ENCODE assay signal across 8 cellular contexts in genomic region chr5:147391781-147392180, GRCh38.
A peak's percentile ranks its signal among the peaks of the same experiment; 100 is the strongest.
DNase-seq lines count a peak whose midpoint lies in the region; ATAC-seq and TF ChIP-seq lines count a peak whose summit lies in the region.

No MANE protein-coding gene starts in this region.

- ATAC-seq in GM19455 (IDR thresholded peaks at IDR 0.05; ENCODE audit: unreplicated experiment) (peak; percentile 94), HG03378 (IDR thresholded peaks at IDR 0.05; ENCODE audit: unreplicated experiment) (peak; percentile 91)
- no peak for ATAC-seq in CD4-positive, alpha-beta T cell (ENCODE audit: poor library complexity)

- DNase-seq in DMS53 treated with DMSO at 0.1 percent for 48 hours (lab: John Stamatoyannopoulos, UW; ENCODE audit: unreplicated experiment) (peak; percentile 30), RPMI8226 (peak; percentile 46), fibroblast of the conjunctiva (ENCODE audit: low read depth) (peak; percentile 47), prostate gland (ENCODE audit: low spot score) (no peak), mesenteric fat pad (ENCODE audit: low spot score) (no peak)
- DNase-seq in CD4-positive, alpha-beta T cell, result no peak

- H3K9me3 Mint-ChIP-seq in CD4-positive, alpha-beta T cell, result no peaks in the 10 kb centered on the region

- WGBS in prostate gland, result 68% methylated on average over 5 of the region's 5 CpGs

- H3K4me1 Mint-ChIP-seq in CD4-positive, alpha-beta T cell (ENCODE audit: low read depth), result no peaks in the 10 kb centered on the region

- no peak overlapping the region for H3K4me3 ChIP-seq in prostate gland

- H3K4me3 Mint-ChIP-seq in CD4-positive, alpha-beta T cell, result no peak overlapping the region

- intact Hi-C loops in prostate gland (cut with DNase I), result loop anchor here (5.0 kb wide), 1 partner anchor 166 kb away; no protein-coding TSS in a partner anchor
- intact Hi-C loops in CD4-positive, alpha-beta T cell (cut with DNase I, micrococcal nuclease), result no loop called here

- POLR2A ChIA-PET in CD4-positive, alpha-beta T cell (lab: Charles Lee), result no interaction called here

- H3K27me3 Mint-ChIP-seq in CD4-positive, alpha-beta T cell, result peaks cover 30% of the 10 kb centered on the region

- no peaks in the 10 kb centered on the region for H3K27me3 ChIP-seq in prostate gland (replicated peaks; ENCODE audit: insufficient read depth)
- no peaks in the 10 kb centered on the region for H3K27me3 ChIP-seq in CD4-positive, alpha-beta T cell (ENCODE audit: control insufficient read depth, insufficient read depth, low read length)

- H3K27ac ChIP-seq in prostate gland, result no peak overlapping the region
- no peak overlapping the region for H3K27ac ChIP-seq in CD4-positive, alpha-beta T cell (ENCODE audit: low read depth, low read length)

- no peaks in the 10 kb centered on the region for H3K9me3 ChIP-seq in prostate gland
- H3K9me3 ChIP-seq in CD4-positive, alpha-beta T cell (ENCODE audit: control insufficient read depth, low read length), result no peaks in the 10 kb centered on the region

- TF ChIP-seq CTCF in prostate gland (IDR thresholded peaks at IDR 0.05), result peak in 3 of 4 experiments; percentile 24 to 37 (median 36)
- no peak for TF ChIP-seq CTCF in CD4-positive, alpha-beta T cell (IDR thresholded peaks at IDR 0.05)

- CTCF ChIA-PET in CD4-positive, alpha-beta T cell (lab: Charles Lee), result no interaction called here

- no peak for TF ChIP-seq POLR2A in prostate gland (IDR thresholded peaks at IDR 0.05)

- no peak overlapping the region for H3K27ac Mint-ChIP-seq in CD4-positive, alpha-beta T cell

- no peaks in the 10 kb centered on the region for H3K36me3 ChIP-seq in prostate gland

- no peaks in the 10 kb centered on the region for H3K36me3 Mint-ChIP-seq in CD4-positive, alpha-beta T cell (ENCODE audit: low read depth)

- H3K4me1 ChIP-seq in prostate gland (replicated peaks), result no peaks in the 10 kb centered on the region

Comparison
In these comparisons a context has a peak if more than half of its experiments do, and no peak if none do; other contexts are left out.
1. DNase-seq: peak in DMS53 treated with DMSO at 0.1 percent for 48 hours (single experiment), RPMI8226 (single experiment) and fibroblast of the conjunctiva (single experiment); none in prostate gland (single experiment), mesenteric fat pad (single experiment) and CD4-positive, alpha-beta T cell (0 of 10).